18 cellular contexts compared by ENCODE assay signal in the genomic region with DNA sequence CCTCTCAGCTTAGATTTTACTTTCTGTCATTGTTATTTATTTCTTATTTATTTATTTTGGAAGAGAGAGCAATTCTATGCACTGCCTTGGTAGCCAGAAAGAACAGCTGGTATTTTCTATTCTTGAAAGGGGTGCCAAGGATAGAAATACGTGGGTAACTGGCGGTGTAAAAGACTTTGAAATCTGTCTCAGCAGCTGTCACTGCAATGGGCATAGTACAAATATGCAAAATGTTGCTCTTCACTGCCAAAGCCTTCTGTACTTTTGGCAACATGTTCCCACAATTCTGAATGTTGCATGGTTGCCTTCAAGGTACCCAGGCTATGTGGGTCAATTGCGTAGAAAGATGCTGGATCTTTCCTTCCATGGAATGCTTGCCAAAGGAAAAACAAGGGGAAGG.
"Had no signal": no experiment of that assay in that cellular context is flagged by ENCODE, and none has a peak within 500 bp of the region (broad histone marks: within the 10 kb centered on the region; RNA-seq: fewer than 3 reads in every experiment).

No MANE protein-coding gene starts in this region.

- H3K27me3 Mint-ChIP-seq: activated T-helper 17 cell treated with anti-CD3 and anti-CD28 coated beads, Interleukin-2, amount 50 U/mL, for 72 hours; progenitor cell of endocrine pancreas; stimulated activated naive CD8-positive, alpha-beta T cell treated with anti-CD3 and anti-CD28 coated beads, Interleukin-15, amount 100 ng/mL, for 72 hours; type B pancreatic cell had no signal

- H3K9me3 Mint-ChIP-seq: activated naive CD8-positive, alpha-beta T cell treated with anti-CD3 and anti-CD28 coated beads for 36 hours; activated T-helper 17 cell treated with anti-CD3 and anti-CD28 coated beads, Interleukin-2, amount 50 U/mL, for 72 hours; endodermal cell; nephron progenitor cell; stimulated activated naive CD8-positive, alpha-beta T cell treated with anti-CD3 and anti-CD28 coated beads, Interleukin-15, amount 100 ng/mL, for 72 hours; type B pancreatic cell had no signal

- H3K4me1 Mint-ChIP-seq: activated naive CD8-positive, alpha-beta T cell treated with anti-CD3 and anti-CD28 coated beads for 36 hours; activated T-helper 17 cell treated with anti-CD3 and anti-CD28 coated beads, Interleukin-2, amount 50 U/mL, for 72 hours; endodermal cell; nephron progenitor cell; stimulated activated naive CD8-positive, alpha-beta T cell treated with anti-CD3 and anti-CD28 coated beads, Interleukin-15, amount 100 ng/mL, for 72 hours had no signal

- H3K36me3 Mint-ChIP-seq: activated naive CD8-positive, alpha-beta T cell treated with anti-CD3 and anti-CD28 coated beads for 36 hours; type B pancreatic cell had no signal

- H3K4me3 Mint-ChIP-seq: activated naive CD8-positive, alpha-beta T cell treated with anti-CD3 and anti-CD28 coated beads for 36 hours; activated T-helper 17 cell treated with anti-CD3 and anti-CD28 coated beads, Interleukin-2, amount 50 U/mL, for 72 hours; endodermal cell; nephron progenitor cell; stimulated activated naive CD8-positive, alpha-beta T cell treated with anti-CD3 and anti-CD28 coated beads, Interleukin-15, amount 100 ng/mL, for 72 hours; type B pancreatic cell had no signal

- H3K27ac Mint-ChIP-seq: activated naive CD8-positive, alpha-beta T cell treated with anti-CD3 and anti-CD28 coated beads for 36 hours; activated T-helper 17 cell treated with anti-CD3 and anti-CD28 coated beads, Interleukin-2, amount 50 U/mL, for 72 hours; endodermal cell; nephron progenitor cell; progenitor cell of endocrine pancreas; stimulated activated naive CD8-positive, alpha-beta T cell treated with anti-CD3 and anti-CD28 coated beads, Interleukin-15, amount 100 ng/mL, for 72 hours; type B pancreatic cell had no signal

- ATAC-seq: activated T-helper 17 cell treated with anti-CD3 and anti-CD28 coated beads, Interleukin-2, amount 50 U/mL, for 72 hours; body of pancreas; foreskin keratinocyte; lower lobe of right lung; stimulated activated naive CD8-positive, alpha-beta T cell treated with anti-CD3 and anti-CD28 coated beads, Interleukin-15, amount 100 ng/mL, for 72 hours had no signal

- DNase-seq: activated CD4-positive, alpha-beta T cell treated with anti-CD3 and anti-CD28 coated beads, Interleukin-2, amount 50 U/mL, for 48 hours; activated naive CD4-positive, alpha-beta T cell; activated naive CD8-positive, alpha-beta T cell treated with anti-CD3 and anti-CD28 coated beads for 36 hours; amniotic stem cell; body of pancreas; colonic mucosa; endodermal cell; foreskin keratinocyte; glutamatergic neuron; islet precursor cell; lower lobe of right lung; nephron progenitor cell; nucleus accumbens; stimulated activated naive CD8-positive, alpha-beta T cell treated with anti-CD3 and anti-CD28 coated beads, Interleukin-15, amount 100 ng/mL, for 72 hours; testis had no signal
